Comparison of ENCODE assay signal across 8 cellular contexts in genomic region chr12:3752741-3753486, GRCh38. TPM values are rescaled to one million over a fixed set of nuclear protein-coding genes. Genes with fewer than 3 reads are reported as not detected.
DNase-seq lines count a peak whose midpoint lies in the region; ATAC-seq, FAIRE-seq and TF ChIP-seq lines count a peak whose summit lies in the region.

Gene CRACR2A (minus strand): TSS chr12:3753109. CDS start chr12:3696999, 56,110 bp downstream.

- TF ChIP-seq CTCF in OCI-LY3 (IDR thresholded peaks at IDR 0.05; ENCODE audit: low read depth, low read length), result peak; percentile 60
- TF ChIP-seq CTCF in gastroesophageal sphincter (IDR thresholded peaks at IDR 0.05), result peak in 3 of 4 experiments; percentile 59 to 76 (median 73)
- TF ChIP-seq CTCF in progenitor cell of endocrine pancreas (IDR thresholded peaks at IDR 0.05; ENCODE audit: unreplicated experiment), result peak; percentile 89

- peak within 1 kb of the TSS; percentile 64 for H3K4me3 Mint-ChIP-seq in progenitor cell of endocrine pancreas (ENCODE audit: low read depth)

- H2AFZ ChIP-seq in OCI-LY3 (ENCODE audit: low read depth, low read length), result peak within 1 kb of the TSS; percentile 92

- peak within 1 kb of the TSS; percentile 82 for H3K27ac Mint-ChIP-seq in progenitor cell of endocrine pancreas

- peaks cover 37% of the 10 kb centered on the region for H3K27me3 Mint-ChIP-seq in progenitor cell of endocrine pancreas

- H3K27ac ChIP-seq in OCI-LY3 (ENCODE audit: low read length), result peak within 1 kb of the TSS; percentile 46
- H3K27ac ChIP-seq in gastroesophageal sphincter, result peak within 1 kb of the TSS; percentile 44 to 85 (median 77)

- no peak for FAIRE-seq in urothelium cell line (lab: Jason Lieb, UNC)

- no peaks in the 10 kb centered on the region for H3K36me3 Mint-ChIP-seq in progenitor cell of endocrine pancreas (ENCODE audit: insufficient read depth)

- peaks cover 25% of the 10 kb centered on the region for H3K4me1 Mint-ChIP-seq in progenitor cell of endocrine pancreas (ENCODE audit: low read depth)

- H3K27me3 ChIP-seq in OCI-LY3 (ENCODE audit: low read depth, low read length) (no peaks in the 10 kb centered on the region), gastroesophageal sphincter (peaks cover 30% of the 10 kb centered on the region)

- H3K9me3 Mint-ChIP-seq in progenitor cell of endocrine pancreas (ENCODE audit: low read depth), result no peaks in the 10 kb centered on the region

- H3K4me3 ChIP-seq in OCI-LY3 (ENCODE audit: low read length), result peak within 1 kb of the TSS; percentile 86
- H3K4me3 ChIP-seq in gastroesophageal sphincter, result peak within 1 kb of the TSS; percentile 49

- peak within 1 kb of the TSS; percentile 86 for H3K4me2 ChIP-seq in OCI-LY3 (ENCODE audit: low read length)

- H3K36me3 ChIP-seq in OCI-LY3 (replicated peaks; ENCODE audit: low read depth, low read length), result peaks cover 4% of the 10 kb centered on the region
- no peaks in the 10 kb centered on the region for H3K36me3 ChIP-seq in gastroesophageal sphincter

- H3K4me1 ChIP-seq in OCI-LY3 (ENCODE audit: low read length) (peaks cover 15% of the 10 kb centered on the region), gastroesophageal sphincter (peaks cover 0 to 19% (median 0%) of the 10 kb centered on the region in 3 donors)

- H3K9ac ChIP-seq in OCI-LY3 (ENCODE audit: low read length), result peak within 1 kb of the TSS; percentile 89

- peak in 1 of 2 donors; percentile 15 for TF ChIP-seq POLR2A in gastroesophageal sphincter (IDR thresholded peaks at IDR 0.05)

- H3K9me3 ChIP-seq in OCI-LY3 (ENCODE audit: insufficient read depth, low read length), result no peaks in the 10 kb centered on the region
- no peaks in the 10 kb centered on the region for H3K9me3 ChIP-seq in gastroesophageal sphincter

- peaks cover 44% of the 10 kb centered on the region for H3K79me2 ChIP-seq in OCI-LY3 (ENCODE audit: low read length)

- WGBS in gastroesophageal sphincter (ENCODE audit: low coverage in 1 of 2), 2 donors, result 18% methylated on average over 2 of the region's 62 CpGs; no CpG with 5 or more reads in 1 of the 2 donors

- ATAC-seq in GM18868 (IDR thresholded peaks at IDR 0.05; ENCODE audit: unreplicated experiment) (peak; percentile 89), HG03097 (IDR thresholded peaks at IDR 0.05; ENCODE audit: low FRiP score, unreplicated experiment) (peak; percentile 77), gastroesophageal sphincter (peak; percentile 73)

- DNase-seq in AG08395 (ENCODE audit: low spot score) (peak; percentile 81), progenitor cell of endocrine pancreas (ENCODE audit: low spot score, unreplicated experiment) (peak; percentile 87), urothelium cell line (ENCODE audit: low spot score) (peak; percentile 98)
- peak; percentile 87 to 91 for DNase-seq in activated T-cell treated with anti-CD3 and anti-CD28 coated beads, Interleukin-2, amount 50 U/mL, for 48 hours

- TF ChIP-seq EP300 in gastroesophageal sphincter (IDR thresholded peaks at IDR 0.05), result no peak

- no peaks in the 10 kb centered on the region for H4K20me1 ChIP-seq in OCI-LY3 (ENCODE audit: insufficient read depth, low read length)

RNA-seq across cellular contexts. Expression of gene CRACR2A, which starts in this region (rescaled TPM):
- 1 to 10 TPM; 2.2 to 5.4 (median 3.0) TPM for total RNA-seq in gastroesophageal sphincter
- total RNA-seq in progenitor cell of endocrine pancreas, result 3.0 and 3.3 TPM in 2 replicates

Comparison
In these comparisons a context has a peak if more than half of its experiments do, and no peak if none do; other contexts are left out.
1. Peak in every context shown above with its lines: DNase-seq, ATAC-seq, H3K4me3 ChIP-seq and H3K27ac ChIP-seq.